6 cellular contexts compared by ENCODE assay signal in genomic region chrY:8611815-8612214, GRCh38.
"Had no signal": no experiment of that assay in that cellular context is flagged by ENCODE, and none has a peak within 500 bp of the region (broad histone marks: within the 10 kb centered on the region; RNA-seq: fewer than 3 reads in every experiment).

No MANE protein-coding gene starts in this region.

- H3K4me3 ChIP-seq: GM23248, HAP-1 had no signal

- DNase-seq: GM23248, GOT3, H7, HFFc6 had no signal

- H3K4me1 ChIP-seq: HAP-1 had no signal

- H3K27ac ChIP-seq: GM23248, HL-60 had no signal

- H3K36me3 ChIP-seq: HAP-1 had no signal

- H3K9me3 ChIP-seq: HAP-1 had no signal
